27 cellular contexts compared by ENCODE assay signal in the genomic region with DNA sequence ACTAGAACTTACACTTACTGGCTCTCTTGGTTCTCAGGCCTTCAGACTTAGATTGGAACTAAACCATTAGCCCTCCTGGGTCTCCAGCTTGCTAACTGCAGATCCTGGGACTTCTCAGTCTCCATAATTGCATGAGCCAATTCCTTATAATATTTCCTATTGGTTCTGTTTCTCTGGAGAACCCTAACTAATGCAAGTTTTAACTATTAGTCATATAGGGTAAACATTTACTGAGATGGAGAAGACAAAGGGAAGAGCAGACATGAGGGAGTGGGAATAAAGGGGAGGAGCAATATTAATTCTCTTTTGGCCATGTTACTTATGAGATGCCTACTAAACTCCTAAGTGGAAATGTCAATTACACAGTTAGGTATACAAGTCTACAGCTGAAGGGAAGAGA. TPM values are rescaled to one million over a fixed set of nuclear protein-coding genes. Genes with fewer than 3 reads are reported as not detected.
DNase-seq lines count a peak whose midpoint lies in the region; ATAC-seq and TF ChIP-seq lines count a peak whose summit lies in the region.
"Had no signal": no experiment of that assay in that cellular context is flagged by ENCODE, and none has a peak within 500 bp of the region (broad histone marks: within the 10 kb centered on the region; RNA-seq: fewer than 3 reads in every experiment).

No MANE protein-coding gene starts in this region.

- no peak overlapping the region for H3K4me3 Mint-ChIP-seq in effector memory CD8-positive, alpha-beta T cell
- H3K4me3 Mint-ChIP-seq: activated CD8-positive, alpha-beta T cell treated with anti-CD3 and anti-CD28 coated beads for 36 hours; activated T-helper 17 cell treated with anti-CD3 and anti-CD28 coated beads, Interleukin-2, amount 50 U/mL, for 72 hours; CD4-positive, alpha-beta T cell; dendritic cell treated with granulocyte-macrophage colony-stimulating factor and Interleukin-4, amounts not matched to agents 40 ng/mL and 50 ng/mL, for 4 days; T-helper 17 cell had no signal

- no peaks in the 10 kb centered on the region for H3K27me3 Mint-ChIP-seq in effector memory CD8-positive, alpha-beta T cell
- H3K27me3 Mint-ChIP-seq: activated CD8-positive, alpha-beta T cell treated with anti-CD3 and anti-CD28 coated beads for 36 hours; activated T-helper 17 cell treated with anti-CD3 and anti-CD28 coated beads, Interleukin-2, amount 50 U/mL, for 72 hours; CD4-positive, alpha-beta T cell; dendritic cell treated with granulocyte-macrophage colony-stimulating factor and Interleukin-4, amounts not matched to agents 40 ng/mL and 50 ng/mL, for 4 days; T-helper 17 cell had no signal

- no peak overlapping the region for H3K4me3 ChIP-seq in choroid plexus epithelial cell (ENCODE audit: low read depth, low read length)
- H3K4me3 ChIP-seq: heart left ventricle, lung, right atrium auricular region, spleen had no signal

- H3K36me3 Mint-ChIP-seq in effector memory CD8-positive, alpha-beta T cell (ENCODE audit: insufficient read depth), result peaks cover 21% of the 10 kb centered on the region

- no peaks in the 10 kb centered on the region for H3K9me3 Mint-ChIP-seq in effector memory CD8-positive, alpha-beta T cell
- H3K9me3 Mint-ChIP-seq: activated naive CD4-positive, alpha-beta T cell treated with anti-CD3 and anti-CD28 coated beads, Interleukin-2, amount 50 U/mL, for 72 hours; activated T-helper 17 cell treated with anti-CD3 and anti-CD28 coated beads, Interleukin-2, amount 50 U/mL, for 72 hours; CD4-positive, alpha-beta T cell; dendritic cell treated with granulocyte-macrophage colony-stimulating factor and Interleukin-4, amounts not matched to agents 40 ng/mL and 50 ng/mL, for 4 days had no signal

- no peak for TF ChIP-seq CTCF in choroid plexus epithelial cell (conservative IDR thresholded peaks at IDR 0.05; ENCODE audit: low read depth, low read length)

- DNase-seq in ACHN, result peak; percentile 62
- DNase-seq in HT1080 (ENCODE audit: low read depth), result peak; percentile 44
- peak; percentile 24 for DNase-seq in choroid plexus epithelial cell (ENCODE audit: low read depth)
- peak; percentile 22 for DNase-seq in glomerular visceral epithelial cell (ENCODE audit: extremely low spot score)
- DNase-seq in NCI-H128 (lab: John Stamatoyannopoulos, UW; ENCODE audit: unreplicated experiment), result no peak
- DNase-seq in NCI-H82 treated with DMSO at 0.1 percent for 48 hours (lab: John Stamatoyannopoulos, UW; ENCODE audit: unreplicated experiment), result no peak
- no peak for DNase-seq in DMS153 (lab: John Stamatoyannopoulos, UW)
- DNase-seq in effector memory CD8-positive, alpha-beta T cell, result no peak
- DNase-seq: activated CD4-positive, CD25-positive, alpha-beta regulatory T cell treated with anti-CD3 and anti-CD28 coated beads, Interleukin-2, amount 50 U/mL, for 72 hours; activated CD8-positive, alpha-beta T cell treated with anti-CD3 and anti-CD28 coated beads for 36 hours; AML-193; caudate nucleus; CD4-positive, alpha-beta T cell; DMS 273 treated with DMSO at 0.1 percent for 48 hours; GF-D8; heart left ventricle; Kasumi-1; NCI-H187; NCI-H526; spleen; T-helper 17 cell; trophoblast cell had no signal

- peak overlapping the region in 1 of 2 donors; percentile 14 for H3K27ac Mint-ChIP-seq in effector memory CD8-positive, alpha-beta T cell
- H3K27ac Mint-ChIP-seq: activated CD8-positive, alpha-beta T cell treated with anti-CD3 and anti-CD28 coated beads for 36 hours; activated naive CD4-positive, alpha-beta T cell treated with anti-CD3 and anti-CD28 coated beads, Interleukin-2, amount 50 U/mL, for 72 hours; activated T-helper 17 cell treated with anti-CD3 and anti-CD28 coated beads, Interleukin-2, amount 50 U/mL, for 72 hours; CD4-positive, alpha-beta T cell; dendritic cell treated with granulocyte-macrophage colony-stimulating factor and Interleukin-4, amounts not matched to agents 40 ng/mL and 50 ng/mL, for 4 days; T-helper 17 cell had no signal

- ATAC-seq in effector memory CD8-positive, alpha-beta T cell (replicated peaks), result no peak
- ATAC-seq: activated CD8-positive, alpha-beta T cell treated with anti-CD3 and anti-CD28 coated beads for 36 hours; activated naive CD4-positive, alpha-beta T cell treated with anti-CD3 and anti-CD28 coated beads, Interleukin-2, amount 50 U/mL, for 72 hours; activated T-helper 17 cell treated with anti-CD3 and anti-CD28 coated beads, Interleukin-2, amount 50 U/mL, for 72 hours; heart left ventricle; T-helper 17 cell had no signal

- in situ Hi-C loops in ACHN (cut with HindIII; ENCODE audit: low pct_ligation_motif_present, low pct_unique_long_range_greater_than_20kb, low sequenced_read_pairs), result no loop called here

- H3K4me1 Mint-ChIP-seq in effector memory CD8-positive, alpha-beta T cell (ENCODE audit: low read depth in 2 of 2), result peaks cover 0 to 11% of the 10 kb centered on the region in 2 donors
- H3K4me1 Mint-ChIP-seq: activated T-helper 17 cell treated with anti-CD3 and anti-CD28 coated beads, Interleukin-2, amount 50 U/mL, for 72 hours had no signal

RNA-seq across cellular contexts. Expression of gene LNPK, which starts 25.3 kb away (rescaled TPM):
- 24.6 and 29.6 TPM in 2 replicates for total RNA-seq in HT1080 (2014; rRNA removed; shearing (Covaris generic))
- 18.4 and 20.8 TPM in 2 replicates for polyA plus RNA-seq in HT1080 (2015; cell fraction: cytosol; rRNA removed)
- 13.4 and 20.3 TPM in 2 replicates for polyA plus RNA-seq in HT1080 (2015; cell fraction: nucleus; rRNA removed)

Comparison
In these comparisons a context has a peak if more than half of its experiments do, and no peak if none do; other contexts are left out.
1. DNase-seq: peak in ACHN (single experiment), HT1080 (single experiment), choroid plexus epithelial cell (single experiment) and glomerular visceral epithelial cell (single experiment); none in NCI-H128 (single experiment), NCI-H82 treated with DMSO at 0.1 percent for 48 hours (single experiment), DMS153 (single experiment) and effector memory CD8-positive, alpha-beta T cell (0 of 3).